Comparison of ENCODE assay signal across 15 cellular contexts in genomic region chr14:99128185-99128584, GRCh38.
"Had no signal": no experiment of that assay in that cellular context is flagged by ENCODE, and none has a peak within 500 bp of the region (broad histone marks: within the 10 kb centered on the region; RNA-seq: fewer than 3 reads in every experiment).

No MANE protein-coding gene starts in this region.

- H3K27me3 Mint-ChIP-seq: T-helper 17 cell had no signal

- ATAC-seq: left colon; lower lobe of right lung; mucosa of descending colon; naive thymus-derived CD4-positive, alpha-beta T cell; stimulated activated naive CD8-positive, alpha-beta T cell treated with anti-CD3 and anti-CD28 coated beads, Interleukin-15, Interleukin-2, amounts not matched to agents 100 U/mL and 50 U/mL, for 24 hours; T-helper 17 cell had no signal

- H3K4me3 ChIP-seq: ascending aorta, lower lobe of right lung, mucosa of descending colon had no signal

- H3K4me1 ChIP-seq: lower lobe of right lung had no signal

- H3K36me3 Mint-ChIP-seq: type B pancreatic cell had no signal

- H3K4me3 Mint-ChIP-seq: activated naive CD4-positive, alpha-beta T cell treated with anti-CD3 and anti-CD28 coated beads for 36 hours; T-helper 17 cell; type B pancreatic cell had no signal

- H3K9me3 ChIP-seq: ascending aorta, lower lobe of right lung, mucosa of descending colon had no signal

- H3K27me3 ChIP-seq: ascending aorta had no signal

- H3K9me3 Mint-ChIP-seq: activated naive CD4-positive, alpha-beta T cell treated with anti-CD3 and anti-CD28 coated beads for 36 hours; activated T-helper 2 cell treated with anti-CD3 and anti-CD28 coated beads, Interferon-gamma antibody, Interleukin-2, Interleukin-4, amounts not matched to agents 10 μg/mL and 5 μg/mL and 100 μg/mL, durations not matched to agents 14 hours and 24 hours and 36 hours; naive thymus-derived CD4-positive, alpha-beta T cell had no signal

- H3K27ac Mint-ChIP-seq: activated naive CD4-positive, alpha-beta T cell treated with anti-CD3 and anti-CD28 coated beads for 36 hours; activated T-helper 2 cell treated with anti-CD3 and anti-CD28 coated beads, Interferon-gamma antibody, Interleukin-2, Interleukin-4, amounts not matched to agents 10 μg/mL and 5 μg/mL and 100 μg/mL, durations not matched to agents 14 hours and 24 hours and 36 hours; type B pancreatic cell had no signal

- H3K27ac ChIP-seq: ascending aorta, lower lobe of right lung, WERI-Rb-1 had no signal

- H3K36me3 ChIP-seq: ascending aorta, lower lobe of right lung, WERI-Rb-1 had no signal

- DNase-seq: activated naive CD4-positive, alpha-beta T cell treated with anti-CD3 and anti-CD28 coated beads for 36 hours; left colon; lower lobe of right lung; mucosa of descending colon; nucleus accumbens; right cardiac atrium; small intestine; stimulated activated CD4-positive, alpha-beta T cell treated with anti-CD3 and anti-CD28 coated beads, Interleukin-4, amount 100 ng/mL, for 24 hours; stimulated activated naive CD8-positive, alpha-beta T cell treated with anti-CD3 and anti-CD28 coated beads, Interleukin-15, Interleukin-2, amounts not matched to agents 100 U/mL and 50 U/mL, for 24 hours; T-helper 17 cell; WERI-Rb-1 had no signal
